13 cellular contexts compared by ENCODE assay signal in the genomic region with DNA sequence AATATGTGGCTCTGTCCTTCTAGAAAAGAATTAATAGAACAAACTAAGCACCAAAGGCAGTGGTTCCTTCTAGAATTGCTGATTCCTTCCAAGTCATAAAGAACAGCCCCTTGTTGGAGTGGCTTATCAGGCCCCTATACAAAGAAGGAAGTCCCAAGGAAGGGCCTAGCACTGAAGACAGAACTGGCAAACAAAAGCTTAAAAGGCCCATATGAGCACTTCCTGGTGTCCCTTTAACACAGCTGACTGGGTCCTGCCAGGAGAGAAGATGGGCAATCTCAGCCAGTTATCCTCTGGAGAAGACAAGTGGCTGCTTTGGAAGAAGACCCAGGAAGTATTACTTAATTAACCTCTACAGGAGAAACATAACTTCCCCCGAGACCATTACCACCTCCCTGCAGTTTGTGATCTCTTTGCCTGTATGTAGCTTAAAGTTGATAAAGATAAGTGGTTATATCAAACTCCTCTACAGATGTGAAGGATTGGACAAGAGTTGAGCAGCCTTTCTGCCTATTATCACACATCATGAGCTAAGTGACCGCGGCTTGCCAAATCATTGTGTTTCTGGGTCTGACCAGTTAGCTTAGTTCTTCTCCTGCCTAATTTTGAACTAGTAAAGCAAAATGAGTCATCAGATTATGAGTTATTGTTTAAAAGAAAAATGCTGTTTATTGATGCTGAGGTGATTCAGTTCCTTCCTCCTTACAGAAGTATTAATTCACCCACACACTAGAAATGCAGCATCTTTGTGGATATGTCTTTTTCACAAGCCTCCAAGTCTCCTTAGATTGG. TPM values are rescaled to one million over a fixed set of nuclear protein-coding genes. Genes with fewer than 3 reads are reported as not detected.
DNase-seq lines count a peak whose midpoint lies in the region; ATAC-seq and TF ChIP-seq lines count a peak whose summit lies in the region.
"Had no signal": no experiment of that assay in that cellular context is flagged by ENCODE, and none has a peak within 500 bp of the region (broad histone marks: within the 10 kb centered on the region; RNA-seq: fewer than 3 reads in every experiment).

No MANE protein-coding gene starts in this region.

- peaks cover 37% of the 10 kb centered on the region for H3K4me1 ChIP-seq in BLaER1
- peaks cover 27% of the 10 kb centered on the region for H3K4me1 ChIP-seq in lower lobe of right lung

- no peaks in the 10 kb centered on the region for H3K9me3 ChIP-seq in BLaER1
- H3K9me3 ChIP-seq in lower lobe of right lung: no peaks in the 10 kb centered on the region

- H3K36me3 ChIP-seq in BLaER1: no peaks in the 10 kb centered on the region
- no peaks in the 10 kb centered on the region for H3K36me3 ChIP-seq in brain microvascular endothelial cell (replicated peaks)
- no peaks in the 10 kb centered on the region for H3K36me3 ChIP-seq in lower lobe of right lung

- intact Hi-C loops in lower lobe of right lung (cut with DNase I): no loop called here

- ATAC-seq in lower lobe of right lung (peak in 1 of 2 donors; percentile 38), GM18520 (IDR thresholded peaks at IDR 0.05; ENCODE audit: unreplicated experiment) (no peak), HG03139 (IDR thresholded peaks at IDR 0.05; ENCODE audit: unreplicated experiment) (no peak), HG03159 (IDR thresholded peaks at IDR 0.05; ENCODE audit: unreplicated experiment) (no peak)
- ATAC-seq: activated CD8-positive, alpha-beta memory T cell treated with anti-CD3 and anti-CD28 coated beads, Interleukin-2, amount 10 ng/mL, durations not matched to agents 7 days and 5 days had no signal

- H3K27me3 ChIP-seq in BLaER1: no peaks in the 10 kb centered on the region
- no peaks in the 10 kb centered on the region for H3K27me3 ChIP-seq in brain microvascular endothelial cell (replicated peaks)
- H3K27me3 ChIP-seq in lower lobe of right lung (ENCODE audit: low read depth): no peaks in the 10 kb centered on the region

- H3K9ac ChIP-seq in BLaER1: no peak overlapping the region

- H3K4me3 ChIP-seq in BLaER1 (no peak overlapping the region), brain microvascular endothelial cell (ENCODE audit: low read depth, low read length) (no peak overlapping the region), lower lobe of right lung (no peak overlapping the region)

- peak overlapping the region; percentile 6 for H3K4me2 ChIP-seq in BLaER1

- H3K27ac ChIP-seq in BLaER1 (no peak overlapping the region; the same call in 1 of the 2 replicates), brain microvascular endothelial cell (no peak overlapping the region), lower lobe of right lung (peak overlapping the region; percentile 28)

- DNase-seq in Kasumi-1 (lab: John Stamatoyannopoulos, UW) (peak; percentile 23 to 38), brain microvascular endothelial cell (peak; percentile 37), lower lobe of right lung (no peak), NCI-H1694 (lab: John Stamatoyannopoulos, UW) (no peak)
- DNase-seq: activated CD8-positive, alpha-beta memory T cell treated with anti-CD3 and anti-CD28 coated beads, Interleukin-2, amount 10 ng/mL, durations not matched to agents 7 days and 5 days; islet precursor cell; MM.1S had no signal

- H4K20me1 ChIP-seq in BLaER1: no peaks in the 10 kb centered on the region

- no peak for TF ChIP-seq CTCF in brain microvascular endothelial cell (IDR thresholded peaks at IDR 0.05; ENCODE audit: low read depth, low read length, missing control alignments)
- TF ChIP-seq CTCF in lower lobe of right lung (IDR thresholded peaks at IDR 0.05): no peak

- in situ Hi-C loops in brain microvascular endothelial cell (cut with HindIII; ENCODE audit: low pct_ligation_motif_present, low sequenced_read_pairs): no loop called here

RNA-seq across cellular contexts. Expression of gene STING1, which starts 13.3 kb away (rescaled TPM):
- 120 TPM for total RNA-seq in lower lobe of right lung

RNA-seq across cellular contexts. Expression of gene SMIM33, which starts 25.0 kb away (rescaled TPM):
- total RNA-seq in lower lobe of right lung: not detected
- total RNA-seq: renal cortical epithelial cell, RPMI7951 had no signal

RNA-seq across cellular contexts. Expression of gene ECSCR, which starts 33.3 kb away (rescaled TPM):
- 48.8 TPM for total RNA-seq in lower lobe of right lung

RNA-seq across cellular contexts. Expression of gene DNAJC18, which starts 56.5 kb away (rescaled TPM):
- total RNA-seq in lower lobe of right lung: 10.0 TPM

Comparison
In these comparisons a context has a peak if more than half of its experiments do, and no peak if none do; other contexts are left out.
1. DNase-seq: peak in Kasumi-1 (2 of 2) and brain microvascular endothelial cell (single experiment); none in lower lobe of right lung (single experiment) and NCI-H1694 (single experiment).